Comparison of ENCODE assay signal across 7 cellular contexts in genomic region chr1:32062867-32063230, GRCh38. TPM values are rescaled to one million over a fixed set of nuclear protein-coding genes. Genes with fewer than 3 reads are reported as not detected.
DNase-seq lines count a peak whose midpoint lies in the region; ATAC-seq, FAIRE-seq and TF ChIP-seq lines count a peak whose summit lies in the region.

No MANE protein-coding gene starts in this region.

- in situ Hi-C loops in HepG2 (cut with HindIII; ENCODE audit: extremely low pct_ligation_motif_present, low pct_unique_long_range_greater_than_20kb), result no loop called here

- TF ChIP-seq POLR2A in HCT116 (IDR thresholded peaks at IDR 0.05; ENCODE audit: borderline replicate concordance, extremely low read depth, insufficient read depth, insufficient read length) (no peak), HepG2 (IDR thresholded peaks at IDR 0.05; ENCODE audit: insufficient read depth in 1 of 2, low read depth in 2 of 2, low read length in 2 of 2) (no peak)

- no peaks in the 10 kb centered on the region for H4K20me1 ChIP-seq in HCT116 (ENCODE audit: insufficient read depth)
- no peaks in the 10 kb centered on the region for H4K20me1 ChIP-seq in HepG2 (ENCODE audit: insufficient read depth, low read length)

- RAD21 ChIA-PET in HCT116 (lab: Charles Lee; ENCODE audit: low non-redundant PET in 1 of 2, low total read pairs in 2 of 2, uncharacterized antibody in 2 of 2, unreplicated experiment in 2 of 2), result interaction anchor here (0.6 to 1.6 kb wide), 6 partner anchors 19 to 274 kb away, joined by 3 to 7 read pairs (median 4); no protein-coding TSS in a partner anchor

- peak overlapping the region; percentile 12 for H3K27ac Mint-ChIP-seq in activated B cell treated with CpG ODN at 0.5 μM for 24 hours

- H3K27ac ChIP-seq in HCT116 (ENCODE audit: low read depth, low read length) (peak overlapping the region; percentile 57), iPS-18a (ENCODE audit: low read length) (peak overlapping the region; percentile 18), subcutaneous abdominal adipose tissue (ENCODE audit: low read depth, low read length) (peak overlapping the region; percentile 47), HepG2 (ENCODE audit: extremely low read length, insufficient read depth, low read length) (no peak overlapping the region)

- CTCF ChIA-PET in HCT116 (lab: Charles Lee), result interaction anchor here (0.6 to 1.8 kb wide), 17 partner anchors 8 to 399 kb away, joined by 3 to 17 read pairs (median 3); partner anchors contain the start of genes KHDRBS1 and TMEM39B
- CTCF ChIA-PET in activated B cell treated with CpG ODN at 0.5 μM for 24 hours (lab: Charles Lee), result interaction anchor here (1.0 to 2.3 kb wide), 9 partner anchors 8 to 300 kb away, joined by 3 to 12 read pairs (median 5); no protein-coding TSS in a partner anchor
- CTCF ChIA-PET in HepG2 (lab: Yijun Ruan, JAX; ENCODE audit: low intra/inter-chr PET ratio, low total read pairs), result no interaction called here

- no peak for TF ChIP-seq EP300 in HepG2 (IDR thresholded peaks at IDR 0.05; ENCODE audit: low read depth in 2 of 2, low read length in 2 of 2)
- TF ChIP-seq EP300 in HepG2 (CRISPR knock-in tag; IDR thresholded peaks at IDR 0.05; ENCODE audit: borderline replicate concordance), result no peak

- no peak for ATAC-seq in HCT116
- no peak for ATAC-seq in activated B cell treated with CpG ODN at 0.5 μM for 24 hours (ENCODE audit: low read depth)
- no peak for ATAC-seq in HepG2
- ATAC-seq in HG02798 (IDR thresholded peaks at IDR 0.05; ENCODE audit: poor library complexity, unreplicated experiment), result no peak

- H3K36me3 ChIP-seq in HCT116 (ENCODE audit: control insufficient read depth in 1 of 2, insufficient read depth in 2 of 2, low read length in 2 of 2) (peaks cover 26 to 32% of the 10 kb centered on the region in 2 experiments), iPS-18a (ENCODE audit: control insufficient read depth, low read depth, low read length) (peaks cover 34% of the 10 kb centered on the region), subcutaneous abdominal adipose tissue (ENCODE audit: control insufficient read depth in 5 of 5, insufficient read depth in 5 of 5, low read length in 5 of 5) (peaks cover 17 to 44% (median 42%) of the 10 kb centered on the region in 5 donors), HepG2 (replicated peaks in 1 of 2; ENCODE audit: control insufficient read depth in 1 of 2, insufficient read depth in 2 of 2, low read length in 2 of 2) (peaks cover 7 to 36% of the 10 kb centered on the region in 2 experiments)

- H3K9me3 ChIP-seq in HCT116 (ENCODE audit: control insufficient read depth in 1 of 2, insufficient read depth in 1 of 2, low read depth in 1 of 2, low read length in 2 of 2) (no peaks in the 10 kb centered on the region), iPS-18a (ENCODE audit: control insufficient read depth, low read depth, low read length) (no peaks in the 10 kb centered on the region), subcutaneous abdominal adipose tissue (ENCODE audit: control insufficient read depth in 5 of 5, low read length in 5 of 5) (no peaks in the 10 kb centered on the region), HepG2 (ENCODE audit: low read length) (no peaks in the 10 kb centered on the region)

- H3K27me3 ChIP-seq in HCT116 (ENCODE audit: insufficient read depth, low read length), result no peaks in the 10 kb centered on the region
- no peaks in the 10 kb centered on the region for H3K27me3 ChIP-seq in iPS-18a (ENCODE audit: control insufficient read depth, insufficient read depth, low read length)
- no peaks in the 10 kb centered on the region for H3K27me3 ChIP-seq in subcutaneous abdominal adipose tissue (ENCODE audit: control insufficient read depth in 5 of 5, insufficient read depth in 4 of 5, low read length in 5 of 5)
- H3K27me3 ChIP-seq in HepG2 (ENCODE audit: control insufficient read depth in 1 of 2, insufficient read depth in 2 of 2, low read length in 2 of 2), result no peaks in the 10 kb centered on the region

- DNase-seq in HCT116 (ENCODE audit: low read depth, low spot score) (no peak), activated B cell treated with CpG ODN at 0.5 μM for 24 hours (no peak), HepG2 (ENCODE audit: low spot score) (no peak), hypothalamus (lab: John Stamatoyannopoulos, UW) (no peak)

- no peak for TF ChIP-seq CTCF in HCT116 (IDR thresholded peaks at IDR 0.05 in 2 of 3, conservative IDR thresholded peaks at IDR 0.05 in 1 of 3; ENCODE audit: borderline replicate concordance in 1 of 3, insufficient read depth in 1 of 3, low read depth in 2 of 3, low read length in 2 of 3)
- no peak for TF ChIP-seq CTCF in activated B cell treated with CpG ODN at 0.5 μM for 24 hours (IDR thresholded peaks at IDR 0.05)
- no peak for TF ChIP-seq CTCF in HepG2 (CRISPR knock-in tag; IDR thresholded peaks at IDR 0.05)

- no peaks in the 10 kb centered on the region for H3K27me3 Mint-ChIP-seq in activated B cell treated with CpG ODN at 0.5 μM for 24 hours

- TF ChIP-seq RAD21 in HCT116 (IDR thresholded peaks at IDR 0.05; ENCODE audit: low read depth) (no peak), HepG2 (CRISPR knock-in tag; IDR thresholded peaks at IDR 0.05) (no peak)

- no peaks in the 10 kb centered on the region for H3K9me2 ChIP-seq in HCT116 (ENCODE audit: insufficient read depth)

- no peak for FAIRE-seq in HepG2 (lab: Jason Lieb, UNC)

- H3K79me2 ChIP-seq in HCT116 (ENCODE audit: insufficient read depth, low read length) (no peaks in the 10 kb centered on the region), HepG2 (ENCODE audit: insufficient read depth, low read length) (no peaks in the 10 kb centered on the region)

- peaks cover 31% of the 10 kb centered on the region in 2 experiments for H3K4me1 ChIP-seq in HCT116 (ENCODE audit: control insufficient read depth in 1 of 2, insufficient read depth in 2 of 2, low read length in 2 of 2)
- H3K4me1 ChIP-seq in iPS-18a (ENCODE audit: control insufficient read depth, low read depth, low read length), result peaks cover 35% of the 10 kb centered on the region
- peaks cover 0 to 25% (median 14%) of the 10 kb centered on the region in 5 donors for H3K4me1 ChIP-seq in subcutaneous abdominal adipose tissue (ENCODE audit: control insufficient read depth in 5 of 5, insufficient read depth in 5 of 5, low read length in 5 of 5)
- H3K4me1 ChIP-seq in HepG2 (ENCODE audit: insufficient read depth, low read length), result peaks cover 10% of the 10 kb centered on the region; the same call in 1 of the 2 replicates

- peaks cover 39% of the 10 kb centered on the region for H3K36me3 Mint-ChIP-seq in activated B cell treated with CpG ODN at 0.5 μM for 24 hours (ENCODE audit: low read depth)

- intact Hi-C loops in HCT116 (cut with micrococcal nuclease) (loop anchor here (1.0 to 10.0 kb wide), 2 partner anchors 86 to 248 kb away; partner anchors contain the start of gene SPOCD1), activated B cell treated with CpG ODN at 0.5 μM for 24 hours (cut with micrococcal nuclease) (loop anchor here (1.0 to 5.0 kb wide), 4 partner anchors 274 to 399 kb away; no protein-coding TSS in a partner anchor), HepG2 (cut with micrococcal nuclease; ENCODE audit: unreplicated experiment) (no loop called here)

- 94% methylated on average over 4 of the region's 4 CpGs for WGBS in HepG2 (ENCODE audit: low lambda C conversion rate)

- H3K4me3 ChIP-seq in HCT116 (replicated peaks in 1 of 2; ENCODE audit: low read depth in 1 of 2, low read length in 2 of 2), result no peak overlapping the region
- H3K4me3 ChIP-seq in iPS-18a (ENCODE audit: low read length), result no peak overlapping the region
- no peak overlapping the region for H3K4me3 ChIP-seq in subcutaneous abdominal adipose tissue (ENCODE audit: low read depth in 1 of 5, low read length in 5 of 5)
- no peak overlapping the region for H3K4me3 ChIP-seq in HepG2 (replicated peaks in 1 of 3; ENCODE audit: insufficient read depth in 1 of 3, low read depth in 2 of 3, low read length in 3 of 3)

- no peak overlapping the region for H2AFZ ChIP-seq in HCT116 (ENCODE audit: low read depth, low read length, poor library complexity, severe bottlenecking)
- no peak overlapping the region for H2AFZ ChIP-seq in HepG2 (ENCODE audit: low read length)

- POLR2A ChIA-PET in HCT116 (lab: Charles Lee) (interaction anchor here (0.7 to 2.5 kb wide), 4 partner anchors 10 to 117 kb away, joined by 3 to 8 read pairs (median 4); partner anchors contain the start of genes KHDRBS1, TMEM39B and TXLNA), activated B cell treated with CpG ODN at 0.5 μM for 24 hours (lab: Charles Lee) (interaction anchor here (0.5 to 1.4 kb wide), 3 partner anchors 10 to 1240 kb away, joined by 3 to 12 read pairs (median 4); partner anchors contain the start of gene TMEM39B), HepG2 (lab: Yijun Ruan, JAX) (interaction anchor here (1.5 to 4.4 kb wide), 3 partner anchors 9 to 45 kb away, joined by 3 to 25 read pairs (median 6); partner anchors contain the start of genes KPNA6 and TMEM39B)

- H3K4me2 ChIP-seq in HCT116 (ENCODE audit: low read length) (no peak overlapping the region), HepG2 (ENCODE audit: low read depth, low read length) (no peak overlapping the region)

- no peak overlapping the region for H3K4me3 Mint-ChIP-seq in activated B cell treated with CpG ODN at 0.5 μM for 24 hours

- H3K9me3 Mint-ChIP-seq in activated B cell treated with CpG ODN at 0.5 μM for 24 hours, result no peaks in the 10 kb centered on the region

- BruUV-seq in HCT116 (replicated peaks; lab: Mats Ljungman, UMichigan), result no TSS peak
- BruUV-seq in HepG2 (replicated peaks; lab: Mats Ljungman, UMichigan), result no TSS peak

- H3K9ac ChIP-seq in HCT116 (ENCODE audit: low read length) (no peak overlapping the region), iPS-18a (ENCODE audit: low read length) (peak overlapping the region; percentile 24), subcutaneous abdominal adipose tissue (ENCODE audit: low read length in 5 of 5) (no peak overlapping the region), HepG2 (ENCODE audit: insufficient read depth, low read depth, low read length) (no peak overlapping the region)

- H3K4me1 Mint-ChIP-seq in activated B cell treated with CpG ODN at 0.5 μM for 24 hours, result peaks cover 9% of the 10 kb centered on the region

RNA-seq across cellular contexts. Expression of gene TMEM39B, which starts 9.9 kb away (rescaled TPM):
- total RNA-seq in HCT116 (2021; ENCODE audit: unreplicated experiment) (22.8 TPM), activated B cell treated with CpG ODN at 0.5 μM for 24 hours (23.1 and 23.8 TPM in 2 replicates), HepG2 (2016; rRNA removed; fragmentation: Illumina TruSeq; extraction: Trizol) (3.1 and 4.9 TPM in 2 replicates)
- polyA plus RNA-seq in HCT116 (2012), result 28.0 and 29.2 TPM in 2 replicates
- total RNA-seq in HepG2 (2016; cell fraction: cytosol; rRNA removed; fragmentation: Illumina TruSeq; extraction: Trizol; ENCODE audit: low read depth), result 2.9 and 3.2 TPM in 2 replicates
- total RNA-seq in HepG2 (2016; cell fraction: insoluble cytoplasmic fraction; rRNA removed; fragmentation: Illumina TruSeq; extraction: Trizol), result 3.4 and 4.4 TPM in 2 replicates
- 4.0 and 4.6 TPM in 2 replicates for total RNA-seq in HepG2 (2016; cell fraction: membrane; rRNA removed; fragmentation: Illumina TruSeq; extraction: Trizol)
- 4.6 and 5.6 TPM in 2 replicates for total RNA-seq in HepG2 (2016; cell fraction: nucleus; rRNA removed; fragmentation: Illumina TruSeq; extraction: Trizol)
- 10.4 and 12.9 TPM in 2 replicates for polyA plus RNA-seq in HepG2 (2011; rRNA removed)
- 8.0 and 13.2 TPM in 2 replicates for polyA plus RNA-seq in HepG2 (2011; cell fraction: cytosol; rRNA removed)
- 15.7 and 16.8 TPM in 2 replicates for polyA plus RNA-seq in HepG2 (2011; cell fraction: nucleus; rRNA removed)
- polyA plus RNA-seq in HepG2 (2012), result 9.8 and 10.0 TPM in 2 replicates
- polyA plus RNA-seq in HepG2 (2016; cell fraction: cytosol; fragmentation: Illumina TruSeq; extraction: Trizol; ENCODE audit: low read depth), result 4.1 and 4.5 TPM in 2 replicates
- 5.8 and 5.9 TPM in 2 replicates for polyA plus RNA-seq in HepG2 (2016; cell fraction: insoluble cytoplasmic fraction; fragmentation: Illumina TruSeq; extraction: Trizol; ENCODE audit: low read depth)
- 4.4 and 4.9 TPM in 2 replicates for polyA plus RNA-seq in HepG2 (2016; cell fraction: membrane; fragmentation: Illumina TruSeq; extraction: Trizol; ENCODE audit: low read depth)
- polyA plus RNA-seq in HepG2 (2016; cell fraction: nucleus; fragmentation: Illumina TruSeq; extraction: Trizol; ENCODE audit: insufficient read depth, low read depth), result 13.8 and 13.9 TPM in 2 replicates
- 26.1 and 27.9 TPM in 2 replicates for polyA minus RNA-seq in HepG2 (2011; rRNA and poly(A)+ RNA removed; ENCODE audit: low replicate concordance)
- polyA minus RNA-seq in HepG2 (2011; cell fraction: cytosol; rRNA and poly(A)+ RNA removed), result 8.2 and 9.8 TPM in 2 replicates
- 5.3 and 6.3 TPM in 2 replicates for polyA minus RNA-seq in HepG2 (2011; cell fraction: nucleus; rRNA and poly(A)+ RNA removed)

RNA-seq across cellular contexts. Expression of gene KPNA6, which starts 45.0 kb away (rescaled TPM):
- total RNA-seq in HCT116 (2021; ENCODE audit: unreplicated experiment), result 79.9 TPM
- polyA plus RNA-seq in HCT116 (2012), result 18.1 and 20.4 TPM in 2 replicates
- 58.7 and 60.3 TPM in 2 replicates for total RNA-seq in activated B cell treated with CpG ODN at 0.5 μM for 24 hours
- total RNA-seq in HepG2 (2016; rRNA removed; fragmentation: Illumina TruSeq; extraction: Trizol), result 47.5 and 111 TPM in 2 replicates
- total RNA-seq in HepG2 (2016; cell fraction: cytosol; rRNA removed; fragmentation: Illumina TruSeq; extraction: Trizol; ENCODE audit: low read depth), result 6.5 and 6.8 TPM in 2 replicates
- total RNA-seq in HepG2 (2016; cell fraction: insoluble cytoplasmic fraction; rRNA removed; fragmentation: Illumina TruSeq; extraction: Trizol), result 45.2 and 102 TPM in 2 replicates
- 10.4 and 10.9 TPM in 2 replicates for total RNA-seq in HepG2 (2016; cell fraction: membrane; rRNA removed; fragmentation: Illumina TruSeq; extraction: Trizol)
- 29.9 and 31.0 TPM in 2 replicates for total RNA-seq in HepG2 (2016; cell fraction: nucleus; rRNA removed; fragmentation: Illumina TruSeq; extraction: Trizol)
- polyA plus RNA-seq in HepG2 (2011; rRNA removed), result 18.6 and 22.0 TPM in 2 replicates
- 14.3 and 18.5 TPM in 2 replicates for polyA plus RNA-seq in HepG2 (2011; cell fraction: cytosol; rRNA removed)
- 9.5 and 12.0 TPM in 2 replicates for polyA plus RNA-seq in HepG2 (2011; cell fraction: nucleus; rRNA removed)
- polyA plus RNA-seq in HepG2 (2012), result 12.5 and 14.5 TPM in 2 replicates
- polyA plus RNA-seq in HepG2 (2016; cell fraction: cytosol; fragmentation: Illumina TruSeq; extraction: Trizol; ENCODE audit: low read depth), result 0.94 and 1.1 TPM in 2 replicates
- 28.1 and 30.9 TPM in 2 replicates for polyA plus RNA-seq in HepG2 (2016; cell fraction: insoluble cytoplasmic fraction; fragmentation: Illumina TruSeq; extraction: Trizol; ENCODE audit: low read depth)
- polyA plus RNA-seq in HepG2 (2016; cell fraction: membrane; fragmentation: Illumina TruSeq; extraction: Trizol; ENCODE audit: low read depth), result 2.8 and 3.0 TPM in 2 replicates
- polyA plus RNA-seq in HepG2 (2016; cell fraction: nucleus; fragmentation: Illumina TruSeq; extraction: Trizol; ENCODE audit: insufficient read depth, low read depth), result 21.6 and 24.1 TPM in 2 replicates
- polyA minus RNA-seq in HepG2 (2011; rRNA and poly(A)+ RNA removed; ENCODE audit: low replicate concordance), result 46.5 and 64.8 TPM in 2 replicates
- 22.9 and 31.6 TPM in 2 replicates for polyA minus RNA-seq in HepG2 (2011; cell fraction: cytosol; rRNA and poly(A)+ RNA removed)
- polyA minus RNA-seq in HepG2 (2011; cell fraction: nucleus; rRNA and poly(A)+ RNA removed), result 14.4 and 17.8 TPM in 2 replicates

RNA-seq across cellular contexts. Expression of gene KHDRBS1, which starts 49.2 kb away (rescaled TPM):
- total RNA-seq in HCT116 (2021; ENCODE audit: unreplicated experiment) (215 TPM), activated B cell treated with CpG ODN at 0.5 μM for 24 hours (146 and 152 TPM in 2 replicates), HepG2 (2016; rRNA removed; fragmentation: Illumina TruSeq; extraction: Trizol) (39.0 and 86.8 TPM in 2 replicates)
- 104 and 129 TPM in 2 replicates for polyA plus RNA-seq in HCT116 (2012)
- 13.0 and 13.9 TPM in 2 replicates for total RNA-seq in HepG2 (2016; cell fraction: cytosol; rRNA removed; fragmentation: Illumina TruSeq; extraction: Trizol; ENCODE audit: low read depth)
- 37.3 and 82.6 TPM in 2 replicates for total RNA-seq in HepG2 (2016; cell fraction: insoluble cytoplasmic fraction; rRNA removed; fragmentation: Illumina TruSeq; extraction: Trizol)
- total RNA-seq in HepG2 (2016; cell fraction: membrane; rRNA removed; fragmentation: Illumina TruSeq; extraction: Trizol), result 32.0 and 34.5 TPM in 2 replicates
- total RNA-seq in HepG2 (2016; cell fraction: nucleus; rRNA removed; fragmentation: Illumina TruSeq; extraction: Trizol), result 47.6 and 52.9 TPM in 2 replicates
- 19.8 and 25.1 TPM in 2 replicates for polyA plus RNA-seq in HepG2 (2011; rRNA removed)
- 20.8 and 25.6 TPM in 2 replicates for polyA plus RNA-seq in HepG2 (2011; cell fraction: cytosol; rRNA removed)
- 17.2 and 19.1 TPM in 2 replicates for polyA plus RNA-seq in HepG2 (2011; cell fraction: nucleus; rRNA removed)
- 70.1 and 107 TPM in 2 replicates for polyA plus RNA-seq in HepG2 (2012)
- 11.9 and 12.3 TPM in 2 replicates for polyA plus RNA-seq in HepG2 (2016; cell fraction: cytosol; fragmentation: Illumina TruSeq; extraction: Trizol; ENCODE audit: low read depth)
- 131 and 149 TPM in 2 replicates for polyA plus RNA-seq in HepG2 (2016; cell fraction: insoluble cytoplasmic fraction; fragmentation: Illumina TruSeq; extraction: Trizol; ENCODE audit: low read depth)
- 31.5 and 34.1 TPM in 2 replicates for polyA plus RNA-seq in HepG2 (2016; cell fraction: membrane; fragmentation: Illumina TruSeq; extraction: Trizol; ENCODE audit: low read depth)
- 78.0 and 82.8 TPM in 2 replicates for polyA plus RNA-seq in HepG2 (2016; cell fraction: nucleus; fragmentation: Illumina TruSeq; extraction: Trizol; ENCODE audit: insufficient read depth, low read depth)
- polyA minus RNA-seq in HepG2 (2011; rRNA and poly(A)+ RNA removed; ENCODE audit: low replicate concordance), result 28.2 and 34.0 TPM in 2 replicates
- 35.6 and 38.3 TPM in 2 replicates for polyA minus RNA-seq in HepG2 (2011; cell fraction: cytosol; rRNA and poly(A)+ RNA removed)
- polyA minus RNA-seq in HepG2 (2011; cell fraction: nucleus; rRNA and poly(A)+ RNA removed), result 22.7 and 24.1 TPM in 2 replicates
